ENCODE assay signal across 1 cellular context in genomic region chr7:40138973-40139372, GRCh38.
TF ChIP-seq lines count a peak whose summit lies in the region.

No MANE protein-coding gene starts in this region.

TF ChIP-seq in HEK293, 187 proteins besides CTCF, POLR2A, EP300 and RAD21 (continued from another document):
- TF ChIP-seq ZSCAN18 (tag by site-specific recombination; IDR thresholded peaks at IDR 0.05) (no peak), PRDM4 (tag by site-specific recombination; IDR thresholded peaks at IDR 0.05) (no peak), ZBTB48 (tag by site-specific recombination; IDR thresholded peaks at IDR 0.05) (no peak), ZNF843 (tag by site-specific recombination; IDR thresholded peaks at IDR 0.05) (no peak), ZNF266 (tag by site-specific recombination; IDR thresholded peaks at IDR 0.05; ENCODE audit: low read depth) (0 out of 2 replicates have a peak, but pooled peaks have one; percentile 12), ZNF248 (tag by site-specific recombination; IDR thresholded peaks at IDR 0.05) (no peak)
TF ChIP-seq in HEK293: peak in this region for 15.
